8 cellular contexts compared by ENCODE assay signal in genomic region chr12:96061864-96062453, GRCh38. TPM values are rescaled to one million over a fixed set of nuclear protein-coding genes. Genes with fewer than 3 reads are reported as not detected.
DNase-seq lines count a peak whose midpoint lies in the region; ATAC-seq, FAIRE-seq and TF ChIP-seq lines count a peak whose summit lies in the region.

No MANE protein-coding gene starts in this region.

- no peaks in the 10 kb centered on the region for H3K9me3 Mint-ChIP-seq in activated T-helper 2 cell treated with anti-CD3 and anti-CD28 coated beads, Interferon-gamma antibody, Interleukin-2, Interleukin-4, amounts not matched to agents 10 μg/mL and 5 μg/mL and 100 μg/mL, durations not matched to agents 14 hours and 24 hours and 36 hours

- H3K27me3 Mint-ChIP-seq in activated T-helper 2 cell treated with anti-CD3 and anti-CD28 coated beads, Interferon-gamma antibody, Interleukin-2, Interleukin-4, amounts not matched to agents 10 μg/mL and 5 μg/mL and 100 μg/mL, durations not matched to agents 14 hours and 24 hours and 36 hours (ENCODE audit: low read depth): no peaks in the 10 kb centered on the region

- no peak for TF ChIP-seq POLR2A in gastroesophageal sphincter (IDR thresholded peaks at IDR 0.05)
- no peak for TF ChIP-seq POLR2A in upper lobe of left lung (IDR thresholded peaks at IDR 0.05)

- ATAC-seq in GM21526 (IDR thresholded peaks at IDR 0.05; ENCODE audit: low FRiP score, unreplicated experiment): peak; percentile 67
- peak; percentile 71 for ATAC-seq in gastroesophageal sphincter
- peak; percentile 84 to 98 (median 96) for ATAC-seq in pancreas
- ATAC-seq in upper lobe of left lung (ENCODE audit: low FRiP score in 2 of 2): peak; percentile 88 to 92

- FAIRE-seq in pancreas (lab: Jason Lieb, UNC): no peak

- H3K27ac Mint-ChIP-seq in activated T-helper 2 cell treated with anti-CD3 and anti-CD28 coated beads, Interferon-gamma antibody, Interleukin-2, Interleukin-4, amounts not matched to agents 10 μg/mL and 5 μg/mL and 100 μg/mL, durations not matched to agents 14 hours and 24 hours and 36 hours: no peak overlapping the region

- no peak overlapping the region for H3K4me3 ChIP-seq in gastroesophageal sphincter
- no peak overlapping the region for H3K4me3 ChIP-seq in pancreas
- no peak overlapping the region for H3K4me3 ChIP-seq in upper lobe of left lung

- TF ChIP-seq EP300 in gastroesophageal sphincter (IDR thresholded peaks at IDR 0.05): no peak
- no peak for TF ChIP-seq EP300 in upper lobe of left lung (IDR thresholded peaks at IDR 0.05)

- TF ChIP-seq CTCF in RWPE1 (conservative IDR thresholded peaks at IDR 0.05; ENCODE audit: low read depth) (peak; percentile 80), gastroesophageal sphincter (IDR thresholded peaks at IDR 0.05) (peak; percentile 79 to 86 (median 84)), pancreas (IDR thresholded peaks at IDR 0.05) (peak; percentile 42 to 72 (median 72)), upper lobe of left lung (IDR thresholded peaks at IDR 0.05) (peak; percentile 72 to 90 (median 86))

- H3K36me3 Mint-ChIP-seq in activated T-helper 2 cell treated with anti-CD3 and anti-CD28 coated beads, Interferon-gamma antibody, Interleukin-2, Interleukin-4, amounts not matched to agents 10 μg/mL and 5 μg/mL and 100 μg/mL, durations not matched to agents 14 hours and 24 hours and 36 hours (ENCODE audit: low read depth): no peaks in the 10 kb centered on the region

- H3K27me3 ChIP-seq in gastroesophageal sphincter (no peaks in the 10 kb centered on the region), pancreas (no peaks in the 10 kb centered on the region), upper lobe of left lung (no peaks in the 10 kb centered on the region)

- 17 to 25% methylated on average over 2 to 4 of the region's 4 CpGs for WGBS in gastroesophageal sphincter (ENCODE audit: low coverage in 1 of 2), 2 donors
- 28 to 29% methylated on average over 4 of the region's 4 CpGs for WGBS in pancreas, 2 donors
- 35 to 37% methylated on average over 4 of the region's 4 CpGs for WGBS in upper lobe of left lung, 2 donors

- H3K4me3 Mint-ChIP-seq in activated T-helper 2 cell treated with anti-CD3 and anti-CD28 coated beads, Interferon-gamma antibody, Interleukin-2, Interleukin-4, amounts not matched to agents 10 μg/mL and 5 μg/mL and 100 μg/mL, durations not matched to agents 14 hours and 24 hours and 36 hours (ENCODE audit: low read depth): no peak overlapping the region

- CTCF ChIA-PET in RWPE1 (lab: Yijun Ruan, JAX): interaction anchor here (0.6 to 1.5 kb wide), 3 partner anchors 153 to 455 kb away, joined by 4 read pairs; no protein-coding TSS in a partner anchor

- peaks cover 22% of the 10 kb centered on the region for H3K4me1 Mint-ChIP-seq in activated T-helper 2 cell treated with anti-CD3 and anti-CD28 coated beads, Interferon-gamma antibody, Interleukin-2, Interleukin-4, amounts not matched to agents 10 μg/mL and 5 μg/mL and 100 μg/mL, durations not matched to agents 14 hours and 24 hours and 36 hours (ENCODE audit: low read depth)

- intact Hi-C loops in activated T-helper 2 cell treated with anti-CD3 and anti-CD28 coated beads, Interferon-gamma antibody, Interleukin-2, Interleukin-4, amounts not matched to agents 10 μg/mL and 5 μg/mL and 100 μg/mL, durations not matched to agents 14 hours and 24 hours and 36 hours (cut with micrococcal nuclease): loop anchor here (1.0 to 2.0 kb wide), 6 partner anchors 75 to 454 kb away; no protein-coding TSS in a partner anchor
- intact Hi-C loops in pancreas (cut with DNase I): loop anchor here (5.0 to 10.0 kb wide), 4 partner anchors 153 to 455 kb away; no protein-coding TSS in a partner anchor

- H3K4me1 ChIP-seq in gastroesophageal sphincter (peaks cover 0 to 4% (median 0%) of the 10 kb centered on the region in 3 donors), pancreas (no peaks in the 10 kb centered on the region), upper lobe of left lung (peaks cover 11 to 17% (median 12%) of the 10 kb centered on the region in 4 donors)

- H3K36me3 ChIP-seq in gastroesophageal sphincter: no peaks in the 10 kb centered on the region
- H3K36me3 ChIP-seq in pancreas: no peaks in the 10 kb centered on the region
- no peaks in the 10 kb centered on the region for H3K36me3 ChIP-seq in upper lobe of left lung

- H3K27ac ChIP-seq in RWPE1: no peak overlapping the region
- no peak overlapping the region for H3K27ac ChIP-seq in gastroesophageal sphincter
- H3K27ac ChIP-seq in pancreas: no peak overlapping the region
- no peak overlapping the region for H3K27ac ChIP-seq in upper lobe of left lung

- H3K9me3 ChIP-seq in gastroesophageal sphincter: peaks cover 0 to 5% (median 0%) of the 10 kb centered on the region in 3 donors
- H3K9me3 ChIP-seq in pancreas: no peaks in the 10 kb centered on the region
- no peaks in the 10 kb centered on the region for H3K9me3 ChIP-seq in upper lobe of left lung

- DNase-seq in DMS 273 treated with DMSO at 0.1 percent for 48 hours (lab: John Stamatoyannopoulos, UW) (peak; percentile 49), KG1 (lab: John Stamatoyannopoulos, UW) (peak; percentile 81), RWPE1 (ENCODE audit: low spot score) (peak; percentile 65), pancreas (peak in 5 of 6 donors; percentile 52 to 76 (median 55)), upper lobe of left lung (peak in 1 of 2 donors; percentile 74)
- DNase-seq in activated T-helper 2 cell treated with anti-CD3 and anti-CD28 coated beads, Interferon-gamma antibody, Interleukin-2, Interleukin-4, amounts not matched to agents 10 μg/mL and 5 μg/mL and 100 μg/mL, durations not matched to agents 14 hours and 24 hours and 36 hours (ENCODE audit: low spot score): peak; percentile 60

- POLR2A ChIA-PET in RWPE1 (lab: Yijun Ruan, JAX; ENCODE audit: low non-redundant PET): no interaction called here

RNA-seq across cellular contexts. Expression of gene LTA4H, which starts 26.6 kb away (rescaled TPM):
- total RNA-seq in activated T-helper 2 cell treated with anti-CD3 and anti-CD28 coated beads, Interferon-gamma antibody, Interleukin-2, Interleukin-4, amounts not matched to agents 10 μg/mL and 5 μg/mL and 100 μg/mL, durations not matched to agents 14 hours and 24 hours and 36 hours: 63.6 and 65.2 TPM in 2 replicates
- 100 to 1,000 TPM in 1 of 4 donors, 10 to 100 TPM in 3; 65.3 to 110 (median 67.6) TPM for total RNA-seq in gastroesophageal sphincter
- total RNA-seq in pancreas: 10 to 100 TPM; 24.7 to 57.1 (median 36.3) TPM
- polyA plus RNA-seq in pancreas: 10 to 100 TPM; 20.0 to 26.9 TPM
- 100 to 1,000 TPM; 110 to 314 (median 254) TPM for total RNA-seq in upper lobe of left lung
